6 cellular contexts compared by ENCODE assay signal in genomic region chr19:58356236-58356970, GRCh38. TPM values are rescaled to one million over a fixed set of nuclear protein-coding genes. Genes with fewer than 3 reads are reported as not detected.
DNase-seq lines count a peak whose midpoint lies in the region; ATAC-seq and TF ChIP-seq lines count a peak whose summit lies in the region.

No MANE protein-coding gene starts in this region.

- TF ChIP-seq CTCF in dorsolateral prefrontal cortex (IDR thresholded peaks at IDR 0.05 in 54 of 56, conservative IDR thresholded peaks at IDR 0.05 in 2 of 56; ENCODE audit: low read depth in 1 of 56, partially characterized antibody in 56 of 56) (no peak), spleen (IDR thresholded peaks at IDR 0.05 in 8 of 11, conservative IDR thresholded peaks at IDR 0.05 in 3 of 11) (no peak)

- peak overlapping the region in 3 of 4 donors; percentile 52 to 70 (median 67) for H3K4me3 Mint-ChIP-seq in IgD-negative memory B cell

- H3K27me3 ChIP-seq in dorsolateral prefrontal cortex (no peaks in the 10 kb centered on the region), spleen (replicated peaks in 1 of 7) (peaks cover 0 to 31% (median 10%) of the 10 kb centered on the region in 7 donors)

- TF ChIP-seq POLR2A in spleen (IDR thresholded peaks at IDR 0.05) = no peak

- no peak for ATAC-seq in HG02938 (IDR thresholded peaks at IDR 0.05; ENCODE audit: unreplicated experiment)
- no peak for ATAC-seq in HG03432 (IDR thresholded peaks at IDR 0.05; ENCODE audit: unreplicated experiment)

- no peaks in the 10 kb centered on the region for H3K9me3 ChIP-seq in spleen

- peaks cover 0 to 7% (median 0%) of the 10 kb centered on the region in 6 donors for H3K36me3 ChIP-seq in spleen

- H3K4me1 Mint-ChIP-seq in IgD-negative memory B cell = peaks cover 0 to 2% (median 1%) of the 10 kb centered on the region in 3 donors

- peaks cover 18 to 39% (median 30%) of the 10 kb centered on the region in 6 donors for H3K4me1 ChIP-seq in spleen

- peak overlapping the region in 1 of 3 donors; percentile 72 for H3K27ac Mint-ChIP-seq in IgD-negative memory B cell

- H3K4me3 ChIP-seq in dorsolateral prefrontal cortex = peak overlapping the region in 31 of 59 donors; percentile 6 to 49 (median 28)
- peak overlapping the region; percentile 30 to 70 (median 50) for H3K4me3 ChIP-seq in spleen

- H3K27me3 Mint-ChIP-seq in IgD-negative memory B cell = peaks cover 2% of the 10 kb centered on the region

- no peaks in the 10 kb centered on the region for H3K36me3 Mint-ChIP-seq in IgD-negative memory B cell

- no peak for DNase-seq in dorsolateral prefrontal cortex
- no peak for DNase-seq in spleen
- DNase-seq in nucleus accumbens (lab: John Stamatoyannopoulos, UW) = no peak

- H3K9me3 Mint-ChIP-seq in IgD-negative memory B cell = no peaks in the 10 kb centered on the region

- H3K27ac ChIP-seq in dorsolateral prefrontal cortex (peak overlapping the region in 4 of 59 donors; percentile 18 to 48 (median 31)), spleen (peak overlapping the region in 5 of 8 donors; percentile 21 to 51 (median 36))

- WGBS in spleen, 5 donors = 3 to 18% (median 8%) methylated on average over 34 to 88 of the region's 88 CpGs

- intact Hi-C loops in dorsolateral prefrontal cortex (cut with DNase I) (no loop called here), spleen (cut with DNase I; ENCODE audit: low total_unique reads) (no loop called here)

RNA-seq across cellular contexts. Expression of gene A1BG, which starts 3.1 kb away (rescaled TPM):
- polyA plus RNA-seq in IgD-negative memory B cell (70.2 TPM), spleen (10 to 100 TPM; 39.4 to 76.5 (median 73.8) TPM)
- total RNA-seq in dorsolateral prefrontal cortex (10 to 100 TPM in 90 of 120 experiments, 1 to 10 TPM in 30; 4.6 to 29.0 (median 12.6) TPM), spleen (10 to 100 TPM; 10.8 to 49.9 (median 14.2) TPM)

RNA-seq across cellular contexts. Expression of gene ZNF497, which starts 6.1 kb away (rescaled TPM):
- polyA plus RNA-seq in IgD-negative memory B cell (2.1 TPM), spleen (under 1 TPM; 0.59 to 0.74 (median 0.61) TPM)
- total RNA-seq in dorsolateral prefrontal cortex (1 to 10 TPM; 1.3 to 6.9 (median 3.7) TPM), spleen (1 to 10 TPM in 5 of 7 donors, under 1 TPM in 2; 0.44 to 3.0 (median 1.3) TPM)

RNA-seq across cellular contexts. Expression of gene ZNF837, which starts 24.4 kb away (rescaled TPM):
- 8.0 TPM for polyA plus RNA-seq in IgD-negative memory B cell
- total RNA-seq in dorsolateral prefrontal cortex = 1 to 10 TPM in 53 of 120 experiments, under 1 TPM in 60, not detected in 7; 0.27 to 2.9 (median 0.98) TPM
- 1 to 10 TPM; 2.2 to 6.1 (median 3.2) TPM for total RNA-seq in spleen
- 1 to 10 TPM; 3.2 to 4.4 (median 3.2) TPM for polyA plus RNA-seq in spleen

RNA-seq across cellular contexts. Expression of gene ZSCAN22, which starts 29.6 kb away (rescaled TPM):
- polyA plus RNA-seq in IgD-negative memory B cell = 2.9 TPM
- total RNA-seq in dorsolateral prefrontal cortex = 1 to 10 TPM; 2.1 to 6.1 (median 3.3) TPM
- 1 to 10 TPM; 2.7 to 3.9 (median 3.0) TPM for total RNA-seq in spleen
- under 1 TPM; 0.48 to 0.86 (median 0.55) TPM for polyA plus RNA-seq in spleen

RNA-seq across cellular contexts. Expression of gene RPS5, which starts 30.7 kb away (rescaled TPM):
- polyA plus RNA-seq in IgD-negative memory B cell (1,545 TPM), spleen (1,000 to 10,000 TPM; 1,850 to 2,466 (median 2,373) TPM)
- total RNA-seq in dorsolateral prefrontal cortex (100 to 1,000 TPM; 212 to 406 (median 277) TPM), spleen (1,000 to 10,000 TPM in 4 of 7 donors, 100 to 1,000 TPM in 3; 712 to 1,400 (median 1,083) TPM)
